Comparison of ENCODE assay signal across 1 cellular context in genomic region chr6:149203509-149203908, GRCh38.
TF ChIP-seq lines count a peak whose summit lies in the region.

No MANE protein-coding gene starts in this region.

TF ChIP-seq in GM23338, 12 proteins besides CTCF, POLR2A, EP300 and RAD21 (continued from another document):
- TF ChIP-seq ETS1 (IDR thresholded peaks at IDR 0.05) (no peak), ZNF331 (CRISPR knock-in tag; IDR thresholded peaks at IDR 0.05; ENCODE audit: low read depth) (no peak), POLR2AphosphoS5 (IDR thresholded peaks at IDR 0.05; ENCODE audit: low read depth) (no peak), EZH2 (IDR thresholded peaks at IDR 0.05; ENCODE audit: low read depth, unreplicated experiment) (no peak), REST (IDR thresholded peaks at IDR 0.05; ENCODE audit: unreplicated experiment) (no peak), JUNB (IDR thresholded peaks at IDR 0.05; ENCODE audit: unreplicated experiment) (no peak), EZH2phosphoT487 (IDR thresholded peaks at IDR 0.05; ENCODE audit: unreplicated experiment) (no peak)
